In the genomic region with DNA sequence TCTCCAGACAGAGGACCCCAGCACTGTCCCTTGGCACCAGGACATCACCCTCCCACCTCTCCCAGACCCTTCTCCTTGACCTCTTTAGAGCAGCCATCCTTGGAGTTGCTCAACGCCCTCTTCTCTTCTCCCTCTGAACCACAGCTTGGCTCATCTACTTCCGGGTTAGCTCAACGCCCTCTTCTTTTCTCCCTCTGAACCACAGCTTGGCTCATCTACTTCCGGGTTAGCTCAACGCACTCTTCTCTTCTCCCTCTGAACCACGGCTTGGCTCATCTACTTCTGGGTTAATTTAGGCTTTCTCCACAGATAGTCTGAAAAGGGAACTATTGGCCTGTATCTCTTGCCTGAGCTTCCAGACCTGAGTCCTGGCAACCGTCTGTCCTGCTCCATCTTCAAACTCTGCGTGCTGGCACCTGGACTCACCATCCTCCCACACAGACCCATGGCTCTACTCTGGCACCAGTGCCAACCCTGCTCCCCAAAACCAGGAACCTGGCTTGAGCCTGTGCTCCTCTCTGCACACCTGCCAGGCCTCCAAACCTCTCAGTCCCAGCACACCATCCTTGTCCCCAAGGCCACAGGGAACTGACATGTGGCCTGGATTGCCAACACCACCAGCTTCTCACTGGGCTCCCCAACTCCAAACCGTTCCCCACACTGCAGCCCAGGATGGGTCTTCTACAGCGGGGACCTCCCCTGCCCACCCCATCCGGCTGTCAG, we compare ENCODE assay signal across 6 cellular contexts. TPM values are rescaled to one million over a fixed set of nuclear protein-coding genes. Genes with fewer than 3 reads are reported as not detected.
DNase-seq lines count a peak whose midpoint lies in the region; ATAC-seq, FAIRE-seq and TF ChIP-seq lines count a peak whose summit lies in the region.

No MANE protein-coding gene starts in this region.

- no peak for TF ChIP-seq EP300 in H1 (IDR thresholded peaks at IDR 0.05; ENCODE audit: borderline replicate concordance in 1 of 2, low read depth in 2 of 2, low read length in 2 of 2)

- no peak overlapping the region for H2AK5ac ChIP-seq in H1 (ENCODE audit: low read depth, low read length)

- H3K14ac ChIP-seq in H1 (ENCODE audit: insufficient read length) = no peak overlapping the region

- H3K9me3 Mint-ChIP-seq in stimulated activated memory B cell treated with anti-CD40 and anti-IgM and Interleukin-4, amounts not matched to agents 10 μg/mL and 1 μg/mL and 100 μg/mL, for 72 hours = no peaks in the 10 kb centered on the region

- no peak overlapping the region for H2BK20ac ChIP-seq in H1 (ENCODE audit: low read length)

- 0 out of 4 replicates have a peak, but pooled peaks cover 0 to 2% of the 10 kb centered on the region in 2 experiments for H3K79me2 ChIP-seq in H1 (ENCODE audit: control insufficient read depth in 1 of 2, insufficient read depth in 2 of 2, low read length in 2 of 2)

- H2BK120ac ChIP-seq in H1 (replicated peaks; ENCODE audit: low read depth, low read length) = no peak overlapping the region

- no peak overlapping the region for H2AFZ ChIP-seq in H1 (ENCODE audit: low read length)

- H3K27me3 ChIP-seq in H1 (replicated peaks in 1 of 4; ENCODE audit: control insufficient read depth in 3 of 4, extremely low read depth in 1 of 4, insufficient read depth in 3 of 4, low read length in 3 of 4) = no peaks in the 10 kb centered on the region

- peaks cover 62% of the 10 kb centered on the region for H3K36me3 Mint-ChIP-seq in stimulated activated memory B cell treated with anti-CD40 and anti-IgM and Interleukin-4, amounts not matched to agents 10 μg/mL and 1 μg/mL and 100 μg/mL, for 72 hours

- no peak overlapping the region for H2BK15ac ChIP-seq in H1 (ENCODE audit: low read length)

- peak overlapping the region; percentile 44; the same call in 1 of the 2 replicates for H2BK5ac ChIP-seq in H1 (ENCODE audit: low read depth, low read length)

- H4K91ac ChIP-seq in H1 (replicated peaks; ENCODE audit: insufficient read length, low read length) = no peak overlapping the region

- DNase-seq in SKM-1 treated with dmso at 0.1 percent for 144 hours (lab: John Stamatoyannopoulos, UW; ENCODE audit: unreplicated experiment) (peak; percentile 6), SKM-1 (lab: John Stamatoyannopoulos, UW; ENCODE audit: unreplicated experiment) (no peak), H1 (ENCODE audit: low read depth in 1 of 2, low spot score in 2 of 2) (no peak)
- no peak for DNase-seq in stimulated activated CD4-positive, alpha-beta T cell treated with anti-CD3 and anti-CD28 coated beads, Interleukin-4, amount 100 ng/mL, for 4 hours

- POLR2A ChIA-PET in H1 (lab: Charles Lee; ENCODE audit: partially characterized antibody) = interaction anchor here (0.6 to 1.9 kb wide), 6 partner anchors 12 to 125 kb away, joined by 3 to 6 read pairs (median 4); a partner anchor contains a TSS

- H3K27me3 Mint-ChIP-seq in stimulated activated memory B cell treated with anti-CD40 and anti-IgM and Interleukin-4, amounts not matched to agents 10 μg/mL and 1 μg/mL and 100 μg/mL, for 72 hours = no peaks in the 10 kb centered on the region

- no peak overlapping the region for H3K4me3 ChIP-seq in H1 (ENCODE audit: extremely low read depth in 1 of 4, insufficient read depth in 2 of 4, low read depth in 3 of 4, low read length in 4 of 4)

- H3K23me2 ChIP-seq in H1 (ENCODE audit: low read depth, low read length) = no peaks in the 10 kb centered on the region

- peak overlapping the region; percentile 40 for H3K27ac Mint-ChIP-seq in stimulated activated memory B cell treated with anti-CD40 and anti-IgM and Interleukin-4, amounts not matched to agents 10 μg/mL and 1 μg/mL and 100 μg/mL, for 72 hours

- no peak overlapping the region for H2BK12ac ChIP-seq in H1 (ENCODE audit: low read depth, low read length)

- FAIRE-seq in H1 (lab: Jason Lieb, UNC) = no peak

- no peak overlapping the region for H3K18ac ChIP-seq in H1 (ENCODE audit: extremely low read depth, low read length)

- CTCF ChIA-PET in H1 (lab: Charles Lee; ENCODE audit: partially characterized antibody) = interaction anchor here (0.8 to 2.0 kb wide), 6 partner anchors 10 to 408 kb away, joined by 3 to 6 read pairs (median 3); no protein-coding TSS in a partner anchor

- no peak for ATAC-seq in stimulated activated memory B cell treated with anti-CD40 and anti-IgM and Interleukin-4, amounts not matched to agents 10 μg/mL and 1 μg/mL and 100 μg/mL, for 72 hours
- ATAC-seq in HG03139 (IDR thresholded peaks at IDR 0.05; ENCODE audit: unreplicated experiment) = no peak

- H3K9me3 ChIP-seq in H1 (ENCODE audit: insufficient read depth in 2 of 2, low read depth in 1 of 2, low read length in 1 of 2) = no peaks in the 10 kb centered on the region

- no peak overlapping the region for H4K8ac ChIP-seq in H1 (ENCODE audit: extremely low read depth, insufficient read depth, low read length)

- no peak overlapping the region for H3K9ac ChIP-seq in H1 (replicated peaks in 1 of 4; ENCODE audit: extremely low read depth in 1 of 4, low read depth in 3 of 4, low read length in 3 of 4)

- H3K4me1 ChIP-seq in H1 (replicated peaks in 1 of 4; ENCODE audit: control insufficient read depth in 3 of 4, insufficient read depth in 4 of 4, low read length in 3 of 4) = no peaks in the 10 kb centered on the region

- peaks cover 11 to 13% of the 10 kb centered on the region in 2 experiments for H4K20me1 ChIP-seq in H1 (replicated peaks in 1 of 2; ENCODE audit: control insufficient read depth in 1 of 2, insufficient read depth in 2 of 2, low read length in 2 of 2)

- H4K5ac ChIP-seq in H1 (ENCODE audit: insufficient read length, low read depth, low read length) = no peak overlapping the region

- TF ChIP-seq CTCF in H1 (IDR thresholded peaks at IDR 0.05; ENCODE audit: control extremely low read depth in 1 of 3, insufficient read depth in 1 of 3, low read depth in 1 of 3, low read length in 3 of 3) = no peak

- no peak overlapping the region for H3K56ac ChIP-seq in H1 (replicated peaks; ENCODE audit: insufficient read length, low read depth, low read length)

- H3K23ac ChIP-seq in H1 (ENCODE audit: insufficient read length) = no peak overlapping the region

- H3K27ac ChIP-seq in H1 (ENCODE audit: low read depth, low read length) = peak overlapping the region; percentile 33; the same call in 1 of the 2 replicates

- TF ChIP-seq RAD21 in H1 (IDR thresholded peaks at IDR 0.05 in 1 of 2, conservative IDR thresholded peaks at IDR 0.05 in 1 of 2; ENCODE audit: low read depth in 2 of 2, low read length in 2 of 2) = no peak

- peaks cover 29% of the 10 kb centered on the region for H3K4me1 Mint-ChIP-seq in stimulated activated memory B cell treated with anti-CD40 and anti-IgM and Interleukin-4, amounts not matched to agents 10 μg/mL and 1 μg/mL and 100 μg/mL, for 72 hours

- no peak overlapping the region for H3K4me2 ChIP-seq in H1 (ENCODE audit: insufficient read depth in 1 of 2, low read depth in 2 of 2, low read length in 2 of 2)

- no peak for TF ChIP-seq POLR2A in H1 (IDR thresholded peaks at IDR 0.05; ENCODE audit: control extremely low read depth in 1 of 2, low read depth in 2 of 2, low read length in 2 of 2)

- 89% methylated on average over 11 of the region's 11 CpGs; no CpG with 5 or more reads in 1 of the 2 experiments for WGBS in H1 (ENCODE audit: extremely low coverage in 1 of 2, insufficient coverage in 1 of 2, insufficient read length in 1 of 2, insufficient replicate concordance in 2 of 2, low coverage in 1 of 2, low lambda C conversion rate in 2 of 2, missing lambda C conversion rate in 1 of 2), 2 experiments

- H3K36me3 ChIP-seq in H1 (ENCODE audit: control insufficient read depth in 2 of 4, insufficient read depth in 4 of 4, low read length in 3 of 4) = peaks cover 0 to 6% (median 4%) of the 10 kb centered on the region in 4 experiments; a peak in 5 of 8 replicates

- H3K79me1 ChIP-seq in H1 (ENCODE audit: low read depth, low read length) = peaks cover 6% of the 10 kb centered on the region

- no peak overlapping the region for H3K4ac ChIP-seq in H1 (replicated peaks; ENCODE audit: insufficient read length, low read depth, low read length)

- no peak overlapping the region for H3K4me3 Mint-ChIP-seq in stimulated activated memory B cell treated with anti-CD40 and anti-IgM and Interleukin-4, amounts not matched to agents 10 μg/mL and 1 μg/mL and 100 μg/mL, for 72 hours

RNA-seq across cellular contexts. Expression of a gene that starts 25.3 kb away (rescaled TPM):
- 37.9 and 41.8 TPM in 2 replicates for total RNA-seq in H1 (2021; fragmentation: NEBNext Ultra II Directional; extraction: Animal tissue kit (Norgen Biotek cat#: 25700))
- polyA plus RNA-seq in H1 (2011; rRNA removed) = 23.2 and 33.1 TPM in 2 replicates
- polyA plus RNA-seq in H1 (2011; cell fraction: cytosol; rRNA removed) = 28.9 TPM
- 69.4 TPM for polyA plus RNA-seq in H1 (2011; cell fraction: nucleus; rRNA removed)
- polyA plus RNA-seq in H1 (2012, experiment 1 of 2) = 17.1 to 31.4 TPM (median 28.6 TPM) in 4 replicates
- polyA plus RNA-seq in H1 (2012, experiment 2 of 2) = 25.6 TPM
- 16.0 TPM for polyA plus RNA-seq in H1 (2013, experiment 1 of 2)
- 16.3 TPM for polyA plus RNA-seq in H1 (2013, experiment 2 of 2)
- polyA minus RNA-seq in H1 (2011; rRNA and poly(A)+ RNA removed) = 13.3 and 19.4 TPM in 2 replicates
- polyA minus RNA-seq in H1 (2011; cell fraction: cytosol; rRNA and poly(A)+ RNA removed) = 18.1 TPM
- 33.6 TPM for polyA minus RNA-seq in H1 (2011; cell fraction: nucleus; rRNA and poly(A)+ RNA removed)

RNA-seq across cellular contexts. Expression of a gene that starts 49.3 kb away (rescaled TPM):
- total RNA-seq in H1 (2021; fragmentation: NEBNext Ultra II Directional; extraction: Animal tissue kit (Norgen Biotek cat#: 25700)) = 0.30 TPM in 1 of 2 replicates, not detected in the other
- 0.18 and 0.44 TPM in 2 replicates for polyA plus RNA-seq in H1 (2011; rRNA removed)
- 0.14 TPM for polyA plus RNA-seq in H1 (2011; cell fraction: cytosol; rRNA removed)
- 0.88 TPM for polyA plus RNA-seq in H1 (2011; cell fraction: nucleus; rRNA removed)
- 0.12 to 0.43 TPM (median 0.30 TPM) in 4 replicates for polyA plus RNA-seq in H1 (2012, experiment 1 of 2)
- polyA plus RNA-seq in H1 (2012, experiment 2 of 2) = 0.28 TPM
- not detected for polyA plus RNA-seq in H1 (2013, experiment 1 of 2)
- 0.07 TPM for polyA plus RNA-seq in H1 (2013, experiment 2 of 2)
- polyA minus RNA-seq in H1 (2011; rRNA and poly(A)+ RNA removed) = 0.09 and 0.10 TPM in 2 replicates
- polyA minus RNA-seq in H1 (2011; cell fraction: cytosol; rRNA and poly(A)+ RNA removed) = not detected
- polyA minus RNA-seq in H1 (2011; cell fraction: nucleus; rRNA and poly(A)+ RNA removed) = 0.90 TPM

RNA-seq across cellular contexts. Expression of a gene that starts 59.5 kb away (rescaled TPM):
- 79.8 and 92.7 TPM in 2 replicates for total RNA-seq in H1 (2021; fragmentation: NEBNext Ultra II Directional; extraction: Animal tissue kit (Norgen Biotek cat#: 25700))
- polyA plus RNA-seq in H1 (2011; rRNA removed) = 70.7 and 75.0 TPM in 2 replicates
- polyA plus RNA-seq in H1 (2011; cell fraction: cytosol; rRNA removed) = 60.9 TPM
- 89.5 TPM for polyA plus RNA-seq in H1 (2011; cell fraction: nucleus; rRNA removed)
- polyA plus RNA-seq in H1 (2012, experiment 1 of 2) = 39.4 to 58.7 TPM (median 48.0 TPM) in 4 replicates
- 45.3 TPM for polyA plus RNA-seq in H1 (2012, experiment 2 of 2)
- 57.3 TPM for polyA plus RNA-seq in H1 (2013, experiment 1 of 2)
- 54.4 TPM for polyA plus RNA-seq in H1 (2013, experiment 2 of 2)
- polyA minus RNA-seq in H1 (2011; rRNA and poly(A)+ RNA removed) = 155 and 210 TPM in 2 replicates
- 65.4 TPM for polyA minus RNA-seq in H1 (2011; cell fraction: cytosol; rRNA and poly(A)+ RNA removed)
- 47.0 TPM for polyA minus RNA-seq in H1 (2011; cell fraction: nucleus; rRNA and poly(A)+ RNA removed)

RNA-seq across cellular contexts. Expression of a gene that starts 59.6 kb away (rescaled TPM):
- total RNA-seq in H1 (2021; fragmentation: NEBNext Ultra II Directional; extraction: Animal tissue kit (Norgen Biotek cat#: 25700)) = 0.96 and 0.99 TPM in 2 replicates
- 0.83 and 1.1 TPM in 2 replicates for polyA plus RNA-seq in H1 (2011; rRNA removed)
- polyA plus RNA-seq in H1 (2011; cell fraction: cytosol; rRNA removed) = 0.89 TPM
- 2.1 TPM for polyA plus RNA-seq in H1 (2011; cell fraction: nucleus; rRNA removed)
- polyA plus RNA-seq in H1 (2012, experiment 1 of 2) = 0.68 to 1.2 TPM (median 0.97 TPM) in 4 replicates
- polyA plus RNA-seq in H1 (2012, experiment 2 of 2) = 0.60 TPM
- polyA plus RNA-seq in H1 (2013, experiment 1 of 2) = 0.45 TPM
- 0.64 TPM for polyA plus RNA-seq in H1 (2013, experiment 2 of 2)
- 0.98 and 3.4 TPM in 2 replicates for polyA minus RNA-seq in H1 (2011; rRNA and poly(A)+ RNA removed)
- 1.1 TPM for polyA minus RNA-seq in H1 (2011; cell fraction: cytosol; rRNA and poly(A)+ RNA removed)
- polyA minus RNA-seq in H1 (2011; cell fraction: nucleus; rRNA and poly(A)+ RNA removed) = 1.8 TPM
